35 cellular contexts compared by ENCODE assay signal in genomic region chr16:56463153-56463552, GRCh38.
"Had no signal": no experiment of that assay in that cellular context is flagged by ENCODE, and none has a peak within 500 bp of the region (broad histone marks: within the 10 kb centered on the region; RNA-seq: fewer than 3 reads in every experiment).

No MANE protein-coding gene starts in this region.

- DNase-seq: Kasumi-1, MG63, MM.1S, MV-4-11, NCI-H1048, NCI-H1092, NCI-H1092 treated with DMSO at 0.1 percent for 48 hours, NCI-H1105, NCI-H1105 treated with DMSO at 0.1 percent for 48 hours, NCI-H1417, NCI-H1417 treated with DMSO at 0.1 percent for 48 hours, NCI-H1436, NCI-H1436 treated with DMSO at 0.1 percent for 48 hours, NCI-H146, NCI-H1694, NCI-H1694 treated with DMSO at 0.1 percent for 48 hours, NCI-H187, NCI-H187 treated with DMSO at 0.1 percent for 48 hours, NCI-H1930, NCI-H2029, NCI-H2029 treated with DMSO at 0.1 percent for 48 hours, NCI-H2081, NCI-H2081 treated with DMSO at 0.1 percent for 48 hours, NCI-H2107, NCI-H2171, NCI-H2171 treated with DMSO at 0.1 percent for 48 hours, NCI-H2227 treated with DMSO at 0.1 percent for 48 hours, NCI-H226, NCI-H345, NCI-H446, NCI-H446 treated with DMSO at 0.1 percent for 48 hours, NCI-H510A, NCI-H510A treated with DMSO at 0.1 percent for 48 hours, NCI-H524, NCI-H524 treated with DMSO at 0.1 percent for 48 hours had no signal

- H3K4me3 ChIP-seq: MG63 had no signal

- H3K27me3 ChIP-seq: MG63 had no signal

- H3K9me3 ChIP-seq: MG63 had no signal
